Comparison of ENCODE assay signal across 8 cellular contexts in the genomic region with DNA sequence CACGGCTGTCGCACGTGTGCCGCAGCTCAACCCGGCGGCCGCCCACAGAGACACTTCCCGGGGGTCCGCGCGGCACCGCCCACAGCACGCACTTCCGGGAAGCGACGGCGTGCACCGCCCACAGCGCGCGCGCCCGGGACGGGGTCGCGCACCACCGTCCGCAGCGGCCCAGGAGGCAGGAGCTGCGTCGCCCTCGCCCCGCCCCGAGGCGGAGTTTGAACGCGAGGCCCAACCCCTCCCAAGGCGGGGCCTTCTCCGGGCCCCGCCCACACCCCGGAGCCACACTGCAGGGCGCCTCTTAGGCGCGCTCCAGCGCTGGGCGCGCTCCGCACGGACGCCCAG.
DNase-seq lines count a peak whose midpoint lies in the region; ATAC-seq and TF ChIP-seq lines count a peak whose summit lies in the region.
"Not testable (repeated sequence)": the region's sequence is repeated elsewhere in the genome, so short reads cannot be mapped to it uniquely, and the experiment has no call there.

No MANE protein-coding gene starts in this region.

- not testable (repeated sequence) for TF ChIP-seq POLR2A in esophagus squamous epithelium (IDR thresholded peaks at IDR 0.05)

- peak; percentile 98 for ATAC-seq in GM19463 (IDR thresholded peaks at IDR 0.05; ENCODE audit: unreplicated experiment)
- ATAC-seq in HG03097 (IDR thresholded peaks at IDR 0.05; ENCODE audit: low FRiP score, unreplicated experiment) = peak; percentile 97

- not testable (repeated sequence) for H3K27me3 ChIP-seq in SJSA1 (replicated peaks); esophagus squamous epithelium

- H3K9me3 ChIP-seq in SJSA1 (replicated peaks); esophagus squamous epithelium: not testable (repeated sequence)

- WGBS in esophagus squamous epithelium, 2 donors = no CpG with 5 or more reads among the region's 50 CpGs

- intact Hi-C loops in activated T-helper 2 cell treated with anti-CD3 and anti-CD28 coated beads, Interferon-gamma antibody, Interleukin-2, Interleukin-4, amounts not matched to agents 10 μg/mL and 5 μg/mL and 100 μg/mL, durations not matched to agents 14 hours and 24 hours and 36 hours (cut with micrococcal nuclease); esophagus squamous epithelium (cut with DNase I): not testable (repeated sequence)

- H3K36me3 ChIP-seq in SJSA1, esophagus squamous epithelium: not testable (repeated sequence)

- H3K9me3 Mint-ChIP-seq in activated T-helper 2 cell treated with anti-CD3 and anti-CD28 coated beads, Interferon-gamma antibody, Interleukin-2, Interleukin-4, amounts not matched to agents 10 μg/mL and 5 μg/mL and 100 μg/mL, durations not matched to agents 14 hours and 24 hours and 36 hours = not testable (repeated sequence)

- H3K27ac ChIP-seq in SJSA1 = not testable (repeated sequence)
- H3K27ac ChIP-seq in esophagus squamous epithelium = peak overlapping the region in 2 of 4 donors; percentile 74 to 75

- H3K4me3 ChIP-seq in AG10803 (ENCODE audit: low read length) = not testable (repeated sequence)
- H3K4me3 ChIP-seq in SJSA1 = peak overlapping the region; percentile 20; the same call in 1 of the 2 replicates
- H3K4me3 ChIP-seq in esophagus squamous epithelium = peak overlapping the region; percentile 14 to 67 (median 48)

- DNase-seq in AG10803 (ENCODE audit: low read depth) (peak; percentile 63), SJSA1 (ENCODE audit: low read depth in 1 of 2, low spot score in 2 of 2) (peak; percentile 78 to 82), middle frontal gyrus (ENCODE audit: extremely low spot score, low spot score) (peak; percentile 63)
- peak; percentile 91 for DNase-seq in activated T-helper 2 cell treated with anti-CD3 and anti-CD28 coated beads, Interferon-gamma antibody, Interleukin-2, Interleukin-4, amounts not matched to agents 10 μg/mL and 5 μg/mL and 100 μg/mL, durations not matched to agents 14 hours and 24 hours and 36 hours (ENCODE audit: low spot score)
- DNase-seq in esophagus squamous epithelium (lab: John Stamatoyannopoulos, UW) = not testable (repeated sequence)
- peak; percentile 80 for DNase-seq in stimulated activated CD4-positive, alpha-beta T cell treated with anti-CD3 and anti-CD28 coated beads, Interleukin-4, amount 100 ng/mL, for 1 hour

- not testable (repeated sequence) for H3K4me1 Mint-ChIP-seq in activated T-helper 2 cell treated with anti-CD3 and anti-CD28 coated beads, Interferon-gamma antibody, Interleukin-2, Interleukin-4, amounts not matched to agents 10 μg/mL and 5 μg/mL and 100 μg/mL, durations not matched to agents 14 hours and 24 hours and 36 hours (ENCODE audit: low read depth)

- not testable (repeated sequence) for H3K4me1 ChIP-seq in SJSA1 (replicated peaks); esophagus squamous epithelium

- H3K27me3 Mint-ChIP-seq in activated T-helper 2 cell treated with anti-CD3 and anti-CD28 coated beads, Interferon-gamma antibody, Interleukin-2, Interleukin-4, amounts not matched to agents 10 μg/mL and 5 μg/mL and 100 μg/mL, durations not matched to agents 14 hours and 24 hours and 36 hours (ENCODE audit: low read depth) = not testable (repeated sequence)

- not testable (repeated sequence) for H3K36me3 Mint-ChIP-seq in activated T-helper 2 cell treated with anti-CD3 and anti-CD28 coated beads, Interferon-gamma antibody, Interleukin-2, Interleukin-4, amounts not matched to agents 10 μg/mL and 5 μg/mL and 100 μg/mL, durations not matched to agents 14 hours and 24 hours and 36 hours (ENCODE audit: low read depth)

- not testable (repeated sequence) for H3K27ac Mint-ChIP-seq in activated T-helper 2 cell treated with anti-CD3 and anti-CD28 coated beads, Interferon-gamma antibody, Interleukin-2, Interleukin-4, amounts not matched to agents 10 μg/mL and 5 μg/mL and 100 μg/mL, durations not matched to agents 14 hours and 24 hours and 36 hours

- H3K4me3 Mint-ChIP-seq in activated T-helper 2 cell treated with anti-CD3 and anti-CD28 coated beads, Interferon-gamma antibody, Interleukin-2, Interleukin-4, amounts not matched to agents 10 μg/mL and 5 μg/mL and 100 μg/mL, durations not matched to agents 14 hours and 24 hours and 36 hours (ENCODE audit: low read depth) = not testable (repeated sequence)

- not testable (repeated sequence) for TF ChIP-seq CTCF in AG10803 (conservative IDR thresholded peaks at IDR 0.05; ENCODE audit: low read length); esophagus squamous epithelium (IDR thresholded peaks at IDR 0.05)
